In the genomic region with DNA sequence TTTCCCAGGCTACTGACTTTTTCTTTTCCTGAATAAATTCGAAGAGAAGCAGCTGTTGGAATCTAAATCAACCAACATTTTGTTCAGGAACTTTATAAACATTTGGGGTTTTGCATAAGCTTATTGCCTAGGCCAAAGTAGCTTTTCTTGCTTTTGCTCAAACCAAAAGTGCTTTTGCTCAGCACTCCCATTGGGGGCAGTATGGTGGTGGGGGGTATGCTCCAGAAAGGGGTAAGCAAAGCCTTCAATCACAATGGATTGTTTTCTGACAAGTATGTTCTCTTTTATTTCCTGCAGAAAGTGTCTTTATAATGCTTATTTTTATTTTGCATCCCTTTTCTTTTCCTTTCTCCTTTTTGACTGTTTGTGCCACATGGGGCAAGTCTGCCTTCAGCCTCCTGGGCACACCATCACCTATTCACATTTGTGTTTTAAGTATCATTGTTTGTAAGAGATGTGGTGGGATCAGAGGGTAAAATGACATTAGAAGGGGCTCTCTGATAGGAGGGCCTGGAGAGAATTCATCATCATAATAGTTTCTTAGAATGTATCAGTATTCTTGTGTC, we compare ENCODE assay signal across 1 cellular context.
TF ChIP-seq lines count a peak whose summit lies in the region.

No MANE protein-coding gene starts in this region.

TF ChIP-seq in GM23338, 12 proteins besides CTCF, POLR2A, EP300 and RAD21 (continued from another document):
- TF ChIP-seq, protein P1, sequence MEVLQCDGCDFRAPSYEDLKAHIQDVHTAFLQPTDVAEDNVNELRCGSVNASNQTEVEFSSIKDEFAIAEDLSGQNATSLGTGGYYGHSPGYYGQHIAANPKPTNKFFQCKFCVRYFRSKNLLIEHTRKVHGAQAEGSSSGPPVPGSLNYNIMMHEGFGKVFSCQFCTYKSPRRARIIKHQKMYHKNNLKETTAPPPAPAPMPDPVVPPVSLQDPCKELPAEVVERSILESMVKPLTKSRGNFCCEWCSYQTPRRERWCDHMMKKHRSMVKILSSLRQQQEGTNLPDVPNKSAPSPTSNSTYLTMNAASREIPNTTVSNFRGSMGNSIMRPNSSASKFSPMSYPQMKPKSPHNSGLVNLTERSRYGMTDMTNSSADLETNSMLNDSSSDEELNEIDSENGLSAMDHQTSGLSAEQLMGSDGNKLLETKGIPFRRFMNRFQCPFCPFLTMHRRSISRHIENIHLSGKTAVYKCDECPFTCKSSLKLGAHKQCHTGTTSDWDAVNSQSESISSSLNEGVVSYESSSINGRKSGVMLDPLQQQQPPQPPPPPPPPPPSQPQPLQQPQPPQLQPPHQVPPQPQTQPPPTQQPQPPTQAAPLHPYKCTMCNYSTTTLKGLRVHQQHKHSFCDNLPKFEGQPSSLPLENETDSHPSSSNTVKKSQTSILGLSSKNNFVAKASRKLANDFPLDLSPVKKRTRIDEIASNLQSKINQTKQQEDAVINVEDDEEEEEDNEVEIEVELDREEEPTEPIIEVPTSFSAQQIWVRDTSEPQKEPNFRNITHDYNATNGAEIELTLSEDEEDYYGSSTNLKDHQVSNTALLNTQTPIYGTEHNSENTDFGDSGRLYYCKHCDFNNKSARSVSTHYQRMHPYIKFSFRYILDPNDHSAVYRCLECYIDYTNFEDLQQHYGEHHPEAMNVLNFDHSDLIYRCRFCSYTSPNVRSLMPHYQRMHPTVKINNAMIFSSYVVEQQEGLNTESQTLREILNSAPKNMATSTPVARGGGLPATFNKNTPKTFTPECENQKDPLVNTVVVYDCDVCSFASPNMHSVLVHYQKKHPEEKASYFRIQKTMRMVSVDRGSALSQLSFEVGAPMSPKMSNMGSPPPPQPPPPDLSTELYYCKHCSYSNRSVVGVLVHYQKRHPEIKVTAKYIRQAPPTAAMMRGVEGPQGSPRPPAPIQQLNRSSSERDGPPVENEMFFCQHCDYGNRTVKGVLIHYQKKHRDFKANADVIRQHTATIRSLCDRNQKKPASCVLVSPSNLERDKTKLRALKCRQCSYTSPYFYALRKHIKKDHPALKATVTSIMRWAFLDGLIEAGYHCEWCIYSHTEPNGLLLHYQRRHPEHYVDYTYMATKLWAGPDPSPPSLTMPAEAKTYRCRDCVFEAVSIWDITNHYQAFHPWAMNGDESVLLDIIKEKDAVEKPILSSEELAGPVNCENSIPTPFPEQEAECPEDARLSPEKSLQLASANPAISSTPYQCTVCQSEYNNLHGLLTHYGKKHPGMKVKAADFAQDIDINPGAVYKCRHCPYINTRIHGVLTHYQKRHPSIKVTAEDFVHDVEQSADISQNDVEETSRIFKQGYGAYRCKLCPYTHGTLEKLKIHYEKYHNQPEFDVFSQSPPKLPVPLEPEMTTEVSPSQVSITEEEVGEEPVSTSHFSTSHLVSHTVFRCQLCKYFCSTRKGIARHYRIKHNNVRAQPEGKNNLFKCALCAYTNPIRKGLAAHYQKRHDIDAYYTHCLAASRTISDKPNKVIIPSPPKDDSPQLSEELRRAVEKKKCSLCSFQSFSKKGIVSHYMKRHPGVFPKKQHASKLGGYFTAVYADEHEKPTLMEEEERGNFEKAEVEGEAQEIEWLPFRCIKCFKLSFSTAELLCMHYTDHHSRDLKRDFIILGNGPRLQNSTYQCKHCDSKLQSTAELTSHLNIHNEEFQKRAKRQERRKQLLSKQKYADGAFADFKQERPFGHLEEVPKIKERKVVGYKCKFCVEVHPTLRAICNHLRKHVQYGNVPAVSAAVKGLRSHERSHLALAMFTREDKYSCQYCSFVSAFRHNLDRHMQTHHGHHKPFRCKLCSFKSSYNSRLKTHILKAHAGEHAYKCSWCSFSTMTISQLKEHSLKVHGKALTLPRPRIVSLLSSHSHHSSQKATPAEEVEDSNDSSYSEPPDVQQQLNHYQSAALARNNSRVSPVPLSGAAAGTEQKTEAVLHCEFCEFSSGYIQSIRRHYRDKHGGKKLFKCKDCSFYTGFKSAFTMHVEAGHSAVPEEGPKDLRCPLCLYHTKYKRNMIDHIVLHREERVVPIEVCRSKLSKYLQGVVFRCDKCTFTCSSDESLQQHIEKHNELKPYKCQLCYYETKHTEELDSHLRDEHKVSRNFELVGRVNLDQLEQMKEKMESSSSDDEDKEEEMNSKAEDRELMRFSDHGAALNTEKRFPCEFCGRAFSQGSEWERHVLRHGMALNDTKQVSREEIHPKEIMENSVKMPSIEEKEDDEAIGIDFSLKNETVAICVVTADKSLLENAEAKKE (CRISPR knock-in tag; IDR thresholded peaks at IDR 0.05) = no peak
- TF ChIP-seq, protein P2, sequence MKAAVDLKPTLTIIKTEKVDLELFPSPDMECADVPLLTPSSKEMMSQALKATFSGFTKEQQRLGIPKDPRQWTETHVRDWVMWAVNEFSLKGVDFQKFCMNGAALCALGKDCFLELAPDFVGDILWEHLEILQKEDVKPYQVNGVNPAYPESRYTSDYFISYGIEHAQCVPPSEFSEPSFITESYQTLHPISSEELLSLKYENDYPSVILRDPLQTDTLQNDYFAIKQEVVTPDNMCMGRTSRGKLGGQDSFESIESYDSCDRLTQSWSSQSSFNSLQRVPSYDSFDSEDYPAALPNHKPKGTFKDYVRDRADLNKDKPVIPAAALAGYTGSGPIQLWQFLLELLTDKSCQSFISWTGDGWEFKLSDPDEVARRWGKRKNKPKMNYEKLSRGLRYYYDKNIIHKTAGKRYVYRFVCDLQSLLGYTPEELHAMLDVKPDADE (IDR thresholded peaks at IDR 0.05) = no peak
- no peak for TF ChIP-seq CREB1 (CRISPR knock-in tag; IDR thresholded peaks at IDR 0.05; ENCODE audit: low read depth)
- no peak for TF ChIP-seq EZH2 (IDR thresholded peaks at IDR 0.05; ENCODE audit: low read depth, unreplicated experiment)
- TF ChIP-seq JUNB (IDR thresholded peaks at IDR 0.05; ENCODE audit: unreplicated experiment) = no peak
- TF ChIP-seq ZNF114 (CRISPR knock-in tag; IDR thresholded peaks at IDR 0.05) = no peak
- no peak for TF ChIP-seq STAT1 (IDR thresholded peaks at IDR 0.05; ENCODE audit: unreplicated experiment)
- TF ChIP-seq, protein P3, sequence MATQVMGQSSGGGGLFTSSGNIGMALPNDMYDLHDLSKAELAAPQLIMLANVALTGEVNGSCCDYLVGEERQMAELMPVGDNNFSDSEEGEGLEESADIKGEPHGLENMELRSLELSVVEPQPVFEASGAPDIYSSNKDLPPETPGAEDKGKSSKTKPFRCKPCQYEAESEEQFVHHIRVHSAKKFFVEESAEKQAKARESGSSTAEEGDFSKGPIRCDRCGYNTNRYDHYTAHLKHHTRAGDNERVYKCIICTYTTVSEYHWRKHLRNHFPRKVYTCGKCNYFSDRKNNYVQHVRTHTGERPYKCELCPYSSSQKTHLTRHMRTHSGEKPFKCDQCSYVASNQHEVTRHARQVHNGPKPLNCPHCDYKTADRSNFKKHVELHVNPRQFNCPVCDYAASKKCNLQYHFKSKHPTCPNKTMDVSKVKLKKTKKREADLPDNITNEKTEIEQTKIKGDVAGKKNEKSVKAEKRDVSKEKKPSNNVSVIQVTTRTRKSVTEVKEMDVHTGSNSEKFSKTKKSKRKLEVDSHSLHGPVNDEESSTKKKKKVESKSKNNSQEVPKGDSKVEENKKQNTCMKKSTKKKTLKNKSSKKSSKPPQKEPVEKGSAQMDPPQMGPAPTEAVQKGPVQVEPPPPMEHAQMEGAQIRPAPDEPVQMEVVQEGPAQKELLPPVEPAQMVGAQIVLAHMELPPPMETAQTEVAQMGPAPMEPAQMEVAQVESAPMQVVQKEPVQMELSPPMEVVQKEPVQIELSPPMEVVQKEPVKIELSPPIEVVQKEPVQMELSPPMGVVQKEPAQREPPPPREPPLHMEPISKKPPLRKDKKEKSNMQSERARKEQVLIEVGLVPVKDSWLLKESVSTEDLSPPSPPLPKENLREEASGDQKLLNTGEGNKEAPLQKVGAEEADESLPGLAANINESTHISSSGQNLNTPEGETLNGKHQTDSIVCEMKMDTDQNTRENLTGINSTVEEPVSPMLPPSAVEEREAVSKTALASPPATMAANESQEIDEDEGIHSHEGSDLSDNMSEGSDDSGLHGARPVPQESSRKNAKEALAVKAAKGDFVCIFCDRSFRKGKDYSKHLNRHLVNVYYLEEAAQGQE (IDR thresholded peaks at IDR 0.05; ENCODE audit: unreplicated experiment) = no peak
- TF ChIP-seq NANOG (IDR thresholded peaks at IDR 0.05; ENCODE audit: borderline replicate concordance) = no peak; the same call in 1 of the 2 replicates
- no peak for TF ChIP-seq POLR2AphosphoS5 (IDR thresholded peaks at IDR 0.05; ENCODE audit: low read depth)
- no peak for TF ChIP-seq EZH2phosphoT487 (IDR thresholded peaks at IDR 0.05; ENCODE audit: unreplicated experiment)
TF ChIP-seq in GM23338: peak in this region for 0.
